31 cellular contexts compared by ENCODE assay signal in the genomic region with DNA sequence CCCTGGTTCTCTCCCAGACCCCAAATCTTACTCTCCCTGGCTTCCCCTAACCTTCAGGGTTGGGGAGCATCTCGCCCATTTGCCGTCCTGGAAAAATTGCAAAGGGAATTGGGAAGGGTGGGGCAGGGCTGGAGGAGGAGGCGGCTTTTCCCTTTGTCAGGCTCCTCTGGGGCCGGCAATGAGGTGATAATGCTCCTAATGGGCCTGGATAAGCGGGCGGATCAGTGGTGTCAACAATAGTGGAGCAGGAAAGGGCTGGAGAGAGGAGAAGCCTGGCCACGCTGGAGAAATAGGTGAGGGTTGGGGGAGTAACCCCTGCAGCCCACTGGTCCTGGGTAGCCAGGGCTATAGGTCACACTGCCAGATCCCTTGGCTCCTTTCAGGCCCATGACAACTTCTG. TPM values are rescaled to one million over a fixed set of nuclear protein-coding genes. Genes with fewer than 3 reads are reported as not detected.
DNase-seq lines count a peak whose midpoint lies in the region; ATAC-seq and TF ChIP-seq lines count a peak whose summit lies in the region.
"Had no signal": no experiment of that assay in that cellular context is flagged by ENCODE, and none has a peak within 500 bp of the region (broad histone marks: within the 10 kb centered on the region; RNA-seq: fewer than 3 reads in every experiment).

No MANE protein-coding gene starts in this region.

- H3K9me3 ChIP-seq in heart right ventricle (no peaks in the 10 kb centered on the region), OCI-LY7 (ENCODE audit: low read length) (no peaks in the 10 kb centered on the region), iPS-18a (ENCODE audit: control insufficient read depth, low read depth, low read length) (no peaks in the 10 kb centered on the region), thyroid gland (no peaks in the 10 kb centered on the region), esophagus squamous epithelium (no peaks in the 10 kb centered on the region)
- H3K9me3 ChIP-seq: A549, BE2C, Peyer's patch had no signal

- POLR2A ChIA-PET in OCI-LY7 (lab: Charles Lee) (no interaction called here), HEK293T (lab: Yijun Ruan, JAX) (no interaction called here)

- peaks cover 7 to 51% (median 37%) of the 10 kb centered on the region in 9 donors for H3K4me1 ChIP-seq in heart right ventricle
- H3K4me1 ChIP-seq in OCI-LY7 (ENCODE audit: insufficient read depth, low read length, poor library complexity, severe bottlenecking): peaks cover 25% of the 10 kb centered on the region
- H3K4me1 ChIP-seq in iPS-18a (ENCODE audit: control insufficient read depth, low read depth, low read length): peaks cover 18% of the 10 kb centered on the region
- peaks cover 6 to 25% of the 10 kb centered on the region in 2 donors for H3K4me1 ChIP-seq in thyroid gland
- H3K4me1 ChIP-seq in esophagus squamous epithelium: peaks cover 0 to 31% (median 4%) of the 10 kb centered on the region in 3 donors

- DNase-seq in heart right ventricle (no peak), cardiac septum (ENCODE audit: low spot score) (no peak), OCI-LY7 (ENCODE audit: low spot score) (no peak), thyroid gland (no peak), hippocampal formation (lab: John Stamatoyannopoulos, UW) (no peak), esophagus squamous epithelium (lab: John Stamatoyannopoulos, UW) (no peak), HEK293T (ENCODE audit: extremely low spot score) (no peak)
- DNase-seq: activated CD4-positive, alpha-beta T cell treated with anti-CD3 and anti-CD28 coated beads for 36 hours; activated CD8-positive, alpha-beta memory T cell treated with anti-CD3 and anti-CD28 coated beads for 24 hours; activated gamma-delta T cell; activated naive CD8-positive, alpha-beta T cell treated with anti-CD3 and anti-CD28 coated beads, Interleukin-2, amount 50 U/mL, for 24 hours; activated T-cell treated with anti-CD3 and anti-CD28 coated beads, Interleukin-2, amount 50 U/mL, for 1 hour; BE2C; DMS79; effector CD8-positive, alpha-beta T cell; erythroblast; foreskin fibroblast; HCEC 1CT; hypothalamus; kidney glomerular epithelial cell; NCI-H226; occipital lobe; Peyer's patch; small intestine; stimulated activated CD4-positive, alpha-beta T cell treated with anti-CD3 and anti-CD28 coated beads, Interleukin-1b, Interleukin-23, amount 100 ng/mL, for 48 hours had no signal

- no peaks in the 10 kb centered on the region for H4K20me1 ChIP-seq in OCI-LY7 (ENCODE audit: insufficient read depth, low read length)

- H3K4me3 ChIP-seq in heart right ventricle: no peak overlapping the region
- peak overlapping the region; percentile 60 for H3K4me3 ChIP-seq in OCI-LY7 (ENCODE audit: low read depth, low read length, poor library complexity, severe bottlenecking)
- peak overlapping the region; percentile 81 for H3K4me3 ChIP-seq in iPS-18a (ENCODE audit: low read length)
- no peak overlapping the region for H3K4me3 ChIP-seq in thyroid gland (replicated peaks in 1 of 3)
- H3K4me3 ChIP-seq in esophagus squamous epithelium: no peak overlapping the region
- H3K4me3 ChIP-seq: Peyer's patch had no signal

- CTCF ChIA-PET in OCI-LY7 (lab: Charles Lee; ENCODE audit: unreplicated experiment) (no interaction called here), HEK293T (lab: Yijun Ruan, JAX) (no interaction called here)

- H3K27ac ChIP-seq in heart right ventricle: peak overlapping the region in 7 of 10 donors; percentile 2 to 67 (median 47)
- H3K27ac ChIP-seq in OCI-LY7 (ENCODE audit: low read depth, low read length, poor library complexity, severe bottlenecking): no peak overlapping the region
- H3K27ac ChIP-seq in iPS-18a (ENCODE audit: low read length): no peak overlapping the region
- peak overlapping the region in 2 of 3 donors; percentile 18 for H3K27ac ChIP-seq in thyroid gland
- peak overlapping the region in 1 of 4 donors; percentile 34 for H3K27ac ChIP-seq in esophagus squamous epithelium
- H3K27ac ChIP-seq: Peyer's patch had no signal

- no peaks in the 10 kb centered on the region for H3K79me2 ChIP-seq in OCI-LY7 (ENCODE audit: insufficient read depth, low read depth, low read length)

- peak in 3 of 8 donors; percentile 8 to 21 (median 20) for ATAC-seq in heart right ventricle
- ATAC-seq: A549; activated CD4-positive, alpha-beta T cell treated with anti-CD3 and anti-CD28 coated beads for 36 hours; activated naive CD8-positive, alpha-beta T cell treated with anti-CD3 and anti-CD28 coated beads, Interleukin-2, amount 50 U/mL, for 24 hours had no signal

- H3K27me3 ChIP-seq in heart right ventricle (no peaks in the 10 kb centered on the region), iPS-18a (ENCODE audit: control insufficient read depth, insufficient read depth, low read length) (no peaks in the 10 kb centered on the region), thyroid gland (no peaks in the 10 kb centered on the region), esophagus squamous epithelium (peaks cover 0 to 6% (median 0%) of the 10 kb centered on the region in 4 donors)
- H3K27me3 ChIP-seq: BE2C, Peyer's patch had no signal

- H3K4me2 ChIP-seq in OCI-LY7 (ENCODE audit: low read length): peak overlapping the region; percentile 78

- intact Hi-C loops in heart right ventricle (cut with DNase I) (no loop called here), cardiac septum (cut with DNase I) (no loop called here), OCI-LY7 (cut with micrococcal nuclease; ENCODE audit: unreplicated experiment) (no loop called here), thyroid gland (cut with DNase I) (no loop called here), esophagus squamous epithelium (cut with DNase I) (no loop called here)

- no peaks in the 10 kb centered on the region for H3K9me2 ChIP-seq in OCI-LY7 (ENCODE audit: insufficient read depth, low read length)

- H3K9ac ChIP-seq in iPS-18a (ENCODE audit: low read length): peak overlapping the region; percentile 74

- BruUV-seq in OCI-LY7 (replicated peaks; lab: Mats Ljungman, UMichigan): no TSS peak

- TF ChIP-seq CTCF in heart right ventricle (IDR thresholded peaks at IDR 0.05): no peak
- no peak for TF ChIP-seq CTCF in OCI-LY7 (conservative IDR thresholded peaks at IDR 0.05; ENCODE audit: low read length)
- no peak for TF ChIP-seq CTCF in thyroid gland (IDR thresholded peaks at IDR 0.05)
- no peak for TF ChIP-seq CTCF in esophagus squamous epithelium (IDR thresholded peaks at IDR 0.05)

- H3K36me3 ChIP-seq in heart right ventricle (no peaks in the 10 kb centered on the region), OCI-LY7 (ENCODE audit: insufficient read depth, low read length) (no peaks in the 10 kb centered on the region), iPS-18a (ENCODE audit: control insufficient read depth, low read depth, low read length) (no peaks in the 10 kb centered on the region), thyroid gland (no peaks in the 10 kb centered on the region), esophagus squamous epithelium (no peaks in the 10 kb centered on the region)
- H3K36me3 ChIP-seq: BE2C, Peyer's patch had no signal

- no peak overlapping the region for H2AFZ ChIP-seq in OCI-LY7 (ENCODE audit: low read length)

- TF ChIP-seq POLR2A in thyroid gland (IDR thresholded peaks at IDR 0.05) (no peak), esophagus squamous epithelium (IDR thresholded peaks at IDR 0.05) (no peak)

- 54 to 57% methylated on average over 7 of the region's 7 CpGs for WGBS in heart right ventricle, 2 donors
- 71 to 85% methylated on average over 7 of the region's 7 CpGs for WGBS in thyroid gland, 2 donors
- whole genome bisulfite sequencing in esophagus squamous epithelium, 2 donors: 43 to 51% methylated on average over 3 to 4 of the region's 7 CpGs

TF ChIP-seq in HEK293T, 16 proteins besides CTCF, POLR2A, EP300 and RAD21 (continues in another document):
- TF ChIP-seq CTBP1 (IDR thresholded peaks at IDR 0.05; ENCODE audit: borderline replicate concordance) (no peak), LEF1 (IDR thresholded peaks at IDR 0.05; ENCODE audit: borderline replicate concordance) (no peak)
- TF ChIP-seq, protein P1, sequence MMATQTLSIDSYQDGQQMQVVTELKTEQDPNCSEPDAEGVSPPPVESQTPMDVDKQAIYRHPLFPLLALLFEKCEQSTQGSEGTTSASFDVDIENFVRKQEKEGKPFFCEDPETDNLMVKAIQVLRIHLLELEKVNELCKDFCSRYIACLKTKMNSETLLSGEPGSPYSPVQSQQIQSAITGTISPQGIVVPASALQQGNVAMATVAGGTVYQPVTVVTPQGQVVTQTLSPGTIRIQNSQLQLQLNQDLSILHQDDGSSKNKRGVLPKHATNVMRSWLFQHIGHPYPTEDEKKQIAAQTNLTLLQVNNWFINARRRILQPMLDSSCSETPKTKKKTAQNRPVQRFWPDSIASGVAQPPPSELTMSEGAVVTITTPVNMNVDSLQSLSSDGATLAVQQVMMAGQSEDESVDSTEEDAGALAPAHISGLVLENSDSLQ (IDR thresholded peaks at IDR 0.05): no peak

RNA-seq across cellular contexts. Expression of a gene that starts 12.3 kb away (rescaled TPM):
- total RNA-seq in heart right ventricle (1 to 10 TPM in 1 of 10 donors, under 1 TPM in 9; 0.19 to 2.4 (median 0.53) TPM), cardiac septum (0.22 TPM), OCI-LY7 (2022) (9.0 and 11.9 TPM in 2 replicates), thyroid gland (1 to 10 TPM; 2.4 to 7.1 (median 4.0) TPM), esophagus squamous epithelium (under 1 TPM in 2 of 4 donors, not detected in 2; under 0.01 to 0.12 TPM)
- 1 to 10 TPM in 1 of 2 donors, under 1 TPM in 1; 0.33 to 2.9 TPM for polyA plus RNA-seq in heart right ventricle
- total RNA-seq in OCI-LY7 (2014; rRNA removed; shearing (Covaris generic)): 3.0 and 6.4 TPM in 2 replicates
- total RNA-seq: M059J, occipital lobe had no signal

RNA-seq across cellular contexts. Expression of a gene that starts 28.3 kb away (rescaled TPM):
- 1 to 10 TPM; 2.2 to 7.8 (median 3.4) TPM for total RNA-seq in heart right ventricle
- polyA plus RNA-seq in heart right ventricle: 10 to 100 TPM in 1 of 2 donors, 1 to 10 TPM in 1; 5.8 to 11.6 TPM
- total RNA-seq in cardiac septum: 2.7 TPM
- 743 and 751 TPM in 2 replicates for total RNA-seq in OCI-LY7 (2014; rRNA removed; shearing (Covaris generic))
- 457 and 479 TPM in 2 replicates for total RNA-seq in OCI-LY7 (2022)
- total RNA-seq in thyroid gland: 1 to 10 TPM in 2 of 4 donors, not detected in 2; 1.3 to 1.8 TPM
- 1 to 10 TPM in 3 of 4 donors, not detected in 1; 1.1 to 2.0 (median 1.3) TPM for total RNA-seq in esophagus squamous epithelium
- total RNA-seq: occipital lobe had no signal

RNA-seq across cellular contexts. Expression of a gene that starts 37.7 kb away (rescaled TPM):
- total RNA-seq in heart right ventricle (under 1 TPM in 6 of 10 donors, not detected in 4; 0.21 to 0.44 (median 0.29) TPM), cardiac septum (0.51 TPM), OCI-LY7 (2022) (0.29 TPM in 1 of 2 replicates, not detected in the other), thyroid gland (1 to 10 TPM; 1.7 to 5.6 (median 4.2) TPM), esophagus squamous epithelium (under 1 TPM in 1 of 4 donors, not detected in 3; 0.09 TPM)
- polyA plus RNA-seq in heart right ventricle: under 1 TPM; 0.29 to 0.66 TPM
- 0.16 TPM in 1 of 2 replicates, not detected in the other for total RNA-seq in OCI-LY7 (2014; rRNA removed; shearing (Covaris generic))

RNA-seq across cellular contexts. Expression of a gene that starts 41.8 kb away (rescaled TPM):
- not detected for total RNA-seq in heart right ventricle
- polyA plus RNA-seq in heart right ventricle: not detected
- total RNA-seq in cardiac septum: not detected
- 0.21 and 4.3 TPM in 2 replicates for total RNA-seq in OCI-LY7 (2014; rRNA removed; shearing (Covaris generic))
- total RNA-seq in OCI-LY7 (2022): 0.96 TPM in 1 of 2 replicates, not detected in the other
- total RNA-seq in thyroid gland: not detected
- total RNA-seq in esophagus squamous epithelium: not detected
- total RNA-seq: M059J; occipital lobe; Peyer's patch; subcutaneous adipose tissue; T-helper 1 cell treated with Interleukin-12 subunit alpha and Interleukin-12 subunit beta and Interleukin-4 antibody, amounts not matched to agents 30 ng/mL and 1 ng/mL, for 36 hours; ureter had no signal
- polyA plus RNA-seq: A549, small intestine had no signal

RNA-seq across cellular contexts. Expression of a gene that starts 49.4 kb away (rescaled TPM):
- total RNA-seq in heart right ventricle (not detected), cardiac septum (not detected), OCI-LY7 (2022) (not detected in 2 replicates), thyroid gland (not detected), esophagus squamous epithelium (not detected)
- not detected for polyA plus RNA-seq in heart right ventricle
- total RNA-seq in OCI-LY7 (2014; rRNA removed; shearing (Covaris generic)): not detected in 2 replicates
- total RNA-seq: activated CD4-positive, alpha-beta T cell treated with anti-CD3 and anti-CD28 coated beads for 36 hours; M059J; occipital lobe; Peyer's patch; subcutaneous adipose tissue; T-helper 1 cell treated with Interleukin-12 subunit alpha and Interleukin-12 subunit beta and Interleukin-4 antibody, amounts not matched to agents 30 ng/mL and 1 ng/mL, for 36 hours; ureter had no signal
- polyA plus RNA-seq: A549, small intestine had no signal

Comparison
In these comparisons a context has a peak if more than half of its experiments do, and no peak if none do; other contexts are left out.
1. H3K27ac ChIP-seq: peak in heart right ventricle (7 of 10) and thyroid gland (2 of 3); none in OCI-LY7 (single experiment) and iPS-18a (single experiment).
2. H3K4me3 ChIP-seq: peak in OCI-LY7 (single experiment) and iPS-18a (single experiment); none in heart right ventricle (0 of 10), thyroid gland (0 of 3) and esophagus squamous epithelium (0 of 4).
3. RNA of a gene that starts 28.3 kb away (total RNA-seq): 457 to 751 TPM in OCI-LY7; 2.2 to 7.8 TPM in heart right ventricle, 2.7 TPM in cardiac septum (single experiment), 1.3 to 1.8 TPM in thyroid gland and 1.1 to 2.0 TPM in esophagus squamous epithelium; every median in the first group is over 10 times any median in the second.